9 cellular contexts compared by ENCODE assay signal in the genomic region with DNA sequence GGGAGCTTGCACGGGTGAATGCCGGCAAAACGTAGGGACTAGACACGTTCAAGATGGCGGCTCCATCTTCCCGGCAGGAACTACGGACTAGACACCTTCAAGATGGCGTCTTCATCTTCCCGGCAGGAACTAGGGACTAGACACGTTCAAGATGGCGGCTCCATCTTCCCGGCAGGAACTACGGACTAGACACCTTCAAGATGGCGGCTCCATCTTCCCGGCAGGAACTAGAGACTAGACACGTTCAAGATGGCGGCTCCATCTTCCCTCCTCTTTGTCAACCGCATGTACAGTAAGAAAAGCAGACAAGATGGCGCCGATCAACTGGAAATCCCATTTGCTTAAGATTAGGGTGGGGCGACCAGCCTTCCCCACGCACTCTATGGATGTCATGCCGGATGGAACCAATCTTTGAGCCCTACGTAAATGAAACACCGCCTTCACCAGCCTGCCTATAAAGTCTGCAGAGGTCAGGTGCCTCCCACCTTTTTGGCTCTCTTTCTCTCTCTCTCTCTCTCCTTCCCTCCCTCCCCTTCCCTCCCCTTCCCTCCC.
DNase-seq lines count a peak whose midpoint lies in the region; TF ChIP-seq lines count a peak whose summit lies in the region.
"Had no signal": no experiment of that assay in that cellular context is flagged by ENCODE, and none has a peak within 500 bp of the region (broad histone marks: within the 10 kb centered on the region; RNA-seq: fewer than 3 reads in every experiment).

No MANE protein-coding gene starts in this region.

- POLR2A ChIA-PET in GM10248 (lab: Yijun Ruan, JAX), result no interaction called here

- peak; percentile 69 for DNase-seq in GM10248 (ENCODE audit: extremely low spot score)
- peak; percentile 91 for DNase-seq in HFF-Myc (ENCODE audit: extremely low read depth, low read depth)
- peak; percentile 89 for DNase-seq in NCI-H748 (lab: John Stamatoyannopoulos, UW; ENCODE audit: unreplicated experiment)
- peak; percentile 22 for DNase-seq in activated naive CD4-positive, alpha-beta T cell treated with anti-CD3 and anti-CD28 coated beads, Interleukin-2, amount 50 U/mL, for 16 hours
- peak; percentile 92 for DNase-seq in cardiac septum (ENCODE audit: low spot score)
- peak; percentile 93 for DNase-seq in retina
- DNase-seq in D341Med (ENCODE audit: low spot score), result no peak
- no peak for DNase-seq in SKM-1 (lab: John Stamatoyannopoulos, UW; ENCODE audit: unreplicated experiment)

- peak overlapping the region; percentile 31 for H3K4me3 ChIP-seq in HFF-Myc (replicated peaks; ENCODE audit: low read depth, low read length)
- H3K4me3 ChIP-seq: cardiac muscle cell had no signal

- TF ChIP-seq CTCF in GM10248 (IDR thresholded peaks at IDR 0.05; ENCODE audit: control extremely low read depth, extremely low read depth, low read depth, missing control alignments) (no peak), HFF-Myc (IDR thresholded peaks at IDR 0.05; ENCODE audit: low read depth, low read length, missing control alignments) (no peak)

- CTCF ChIA-PET in GM10248 (lab: Yijun Ruan, JAX), result no interaction called here

- intact Hi-C loops in cardiac septum (cut with DNase I), result no loop called here

Comparison
In these comparisons a context has a peak if more than half of its experiments do, and no peak if none do; other contexts are left out.
1. DNase-seq: peak in GM10248 (single experiment), HFF-Myc (single experiment), NCI-H748 (single experiment), activated naive CD4-positive, alpha-beta T cell treated with anti-CD3 and anti-CD28 coated beads, Interleukin-2, amount 50 U/mL, for 16 hours (single experiment), cardiac septum (single experiment) and retina (single experiment); none in D341Med (single experiment) and SKM-1 (single experiment).